In the genomic region with DNA sequence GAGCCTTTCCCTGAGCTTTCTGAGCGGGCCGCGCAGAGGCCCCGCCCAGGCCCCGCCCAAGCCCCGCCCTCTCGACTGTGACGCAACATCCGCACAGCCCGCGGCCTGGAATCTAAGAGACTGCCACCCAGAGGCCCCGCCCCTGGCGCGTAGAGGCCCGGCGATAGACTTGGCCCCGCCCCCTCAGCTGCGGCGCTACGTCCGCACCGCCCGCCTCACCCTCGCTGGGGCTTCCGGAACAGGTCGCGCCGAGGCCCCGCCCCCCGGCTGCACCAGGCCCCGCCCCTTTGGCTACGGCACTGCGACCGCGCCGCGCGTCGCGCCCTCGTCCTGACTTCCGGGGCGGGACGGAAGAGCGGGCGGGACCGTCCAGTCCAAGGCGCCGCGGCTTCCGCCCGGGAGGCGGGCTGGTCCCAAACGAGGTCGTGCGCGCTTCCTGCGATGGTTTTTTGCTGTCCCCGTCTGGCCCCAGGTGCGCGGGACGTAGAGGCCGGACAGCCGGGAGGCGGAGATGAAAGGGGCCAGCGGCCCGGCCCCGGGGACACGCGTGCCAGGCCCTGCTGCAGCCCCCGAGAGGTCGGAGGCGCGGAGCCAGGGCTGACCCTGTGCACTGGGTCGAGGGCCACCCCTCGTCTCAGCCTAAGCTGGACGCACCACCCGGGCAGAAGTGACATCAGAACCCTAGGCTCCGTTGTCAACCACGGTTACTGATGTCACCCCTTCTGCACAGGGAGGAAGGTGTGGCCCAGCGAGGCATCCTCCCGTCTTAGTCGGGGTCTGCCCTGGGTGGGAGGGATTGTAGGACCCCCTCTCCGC, we compare ENCODE assay signal across 8 cellular contexts.
DNase-seq lines count a peak whose midpoint lies in the region; ATAC-seq and TF ChIP-seq lines count a peak whose summit lies in the region.

No MANE protein-coding gene starts in this region.

- DNase-seq in AG09319 (ENCODE audit: extremely low read depth, low read depth) (peak; percentile 99), NCI-H226 (peak; percentile 86), islet precursor cell (peak; percentile 100)
- peak; percentile 99 for DNase-seq in activated CD4-positive, CD25-positive, alpha-beta regulatory T cell treated with anti-CD3 and anti-CD28 coated beads, Interleukin-2, amount 50 U/mL, for 16 hours (ENCODE audit: low read depth, low spot score)
- DNase-seq in central memory CD4-positive, alpha-beta T cell, result peak; percentile 99
- peak; percentile 99 to 100 for DNase-seq in stimulated activated CD4-positive, alpha-beta T cell treated with anti-CD3 and anti-CD28 coated beads, Interleukin-12 subunit alpha, Interleukin-12 subunit beta, amount 100 ng/mL, for 24 hours (ENCODE audit: low read depth in 2 of 2)

- ATAC-seq in GM18907 (IDR thresholded peaks at IDR 0.05; ENCODE audit: unreplicated experiment), result peak; percentile 94
- peak; percentile 94 for ATAC-seq in HG03135 (IDR thresholded peaks at IDR 0.05; ENCODE audit: unreplicated experiment)

- TF ChIP-seq CTCF in AG09319 (IDR thresholded peaks at IDR 0.05; ENCODE audit: low read depth, low read length), result no peak

Comparison
In these comparisons a context has a peak if more than half of its experiments do, and no peak if none do; other contexts are left out.
1. Peak in every context shown above with its lines: DNase-seq and ATAC-seq.